Comparison of ENCODE assay signal across 14 cellular contexts in genomic region chr3:194166682-194167479, GRCh38. TPM values are rescaled to one million over a fixed set of nuclear protein-coding genes. Genes with fewer than 3 reads are reported as not detected.
DNase-seq lines count a peak whose midpoint lies in the region; ATAC-seq, FAIRE-seq and TF ChIP-seq lines count a peak whose summit lies in the region.
"Had no signal": no experiment of that assay in that cellular context is flagged by ENCODE, and none has a peak within 500 bp of the region (broad histone marks: within the 10 kb centered on the region; RNA-seq: fewer than 3 reads in every experiment).

No MANE protein-coding gene starts in this region.

- peak overlapping the region; percentile 77 for H2AFZ ChIP-seq in endothelial cell of umbilical vein (ENCODE audit: low read depth, low read length)

- H4K20me1 ChIP-seq in endothelial cell of umbilical vein (replicated peaks; ENCODE audit: control insufficient read depth, extremely low read depth, insufficient read depth, low read length) = no peaks in the 10 kb centered on the region

- no peaks in the 10 kb centered on the region for H3K9me1 ChIP-seq in endothelial cell of umbilical vein (replicated peaks; ENCODE audit: control insufficient read depth, extremely low read depth, insufficient read depth, low read length)

- no peak for ATAC-seq in psoas muscle

- H3K9ac ChIP-seq in endothelial cell of umbilical vein (replicated peaks; ENCODE audit: extremely low read depth, insufficient read depth, low read length) (no peak overlapping the region), muscle layer of colon (ENCODE audit: low read length) (no peak overlapping the region)

- no peak for TF ChIP-seq POLR2A in endothelial cell of umbilical vein (IDR thresholded peaks at IDR 0.05; ENCODE audit: low read depth, low read length)

- intact Hi-C loops in endothelial cell of umbilical vein (cut with micrococcal nuclease) (no loop called here), psoas muscle (cut with DNase I) (no loop called here)

- peak; percentile 81 for FAIRE-seq in endothelial cell of umbilical vein (lab: Jason Lieb, UNC)

- H3K4me3 ChIP-seq in endothelial cell of umbilical vein (replicated peaks in 1 of 3; ENCODE audit: insufficient read depth in 1 of 3, low read depth in 1 of 3, low read length in 3 of 3) = peak overlapping the region in 1 of 3 experiments; percentile 3
- H3K4me3 ChIP-seq in muscle layer of colon (ENCODE audit: low read depth in 1 of 2, low read length in 2 of 2) = peak overlapping the region in 1 of 2 donors; percentile 4
- no peak overlapping the region for H3K4me3 ChIP-seq in psoas muscle

- H3K4me2 ChIP-seq in endothelial cell of umbilical vein (ENCODE audit: insufficient read depth, low read length) = peak overlapping the region; percentile 31

- DNase-seq in NCI-H510A treated with DMSO at 0.1 percent for 48 hours (lab: John Stamatoyannopoulos, UW) (peak; percentile 64), endothelial cell of umbilical vein (ENCODE audit: low read depth, low spot score) (peak; percentile 63), GM19238 (ENCODE audit: insufficient read length, low spot score) (no peak), psoas muscle (no peak)
- DNase-seq in effector CD4-positive, alpha-beta T cell = no peak
- DNase-seq in stimulated activated CD4-positive, alpha-beta T cell treated with anti-CD3 and anti-CD28 coated beads, Interleukin-2, amount 100 ng/mL, for 48 hours = no peak
- DNase-seq: HCEC 1CT; naive B cell; NCI-H1105 treated with DMSO at 0.1 percent for 48 hours; OCI-M1; stimulated activated CD4-positive, alpha-beta T cell treated with anti-CD3 and anti-CD28 coated beads, Interleukin-4, amount 100 ng/mL, for 24 hours; substantia nigra had no signal

- dilution Hi-C loops in endothelial cell of umbilical vein (cut with MboI; ENCODE audit: extremely low pct_ligation_motif_present, low sequenced_read_pairs) = no loop called here

- TF ChIP-seq CTCF in C4-2B (conservative IDR thresholded peaks at IDR 0.05) = no peak
- TF ChIP-seq CTCF in endothelial cell of umbilical vein (IDR thresholded peaks at IDR 0.05; ENCODE audit: extremely low read depth in 1 of 2, insufficient read depth in 1 of 2, low read depth in 1 of 2, low read length in 2 of 2) = no peak
- TF ChIP-seq CTCF in psoas muscle (IDR thresholded peaks at IDR 0.05) = no peak

- no peaks in the 10 kb centered on the region for H3K79me2 ChIP-seq in endothelial cell of umbilical vein (ENCODE audit: control insufficient read depth, insufficient read depth, low read length)

- POLR2A ChIA-PET in endothelial cell of umbilical vein (lab: Charles Lee) = interaction anchor here (0.7 kb wide), 1 partner anchor 31 kb away, joined by 7 read pairs; the partner anchor contains the start of gene HES1

- BruUV-seq in endothelial cell of umbilical vein (replicated peaks; lab: Mats Ljungman, UMichigan) = no TSS peak

- H3K27ac ChIP-seq in C4-2B (peak overlapping the region; percentile 43), endothelial cell of umbilical vein (ENCODE audit: insufficient read depth, low read depth, low read length) (no peak overlapping the region), muscle layer of colon (ENCODE audit: low read depth, low read length) (peak overlapping the region; percentile 15), psoas muscle (no peak overlapping the region)

- H3K27me3 ChIP-seq in endothelial cell of umbilical vein (ENCODE audit: control insufficient read depth in 2 of 2, insufficient read depth in 2 of 2, low read length in 2 of 2) = peaks cover 14 to 23% of the 10 kb centered on the region in 2 experiments
- H3K27me3 ChIP-seq in muscle layer of colon (ENCODE audit: control insufficient read depth in 1 of 2, insufficient read depth in 2 of 2, low read length in 2 of 2) = no peaks in the 10 kb centered on the region
- H3K27me3 ChIP-seq in psoas muscle (ENCODE audit: insufficient read depth in 3 of 3, low read length in 2 of 3) = no peaks in the 10 kb centered on the region

- WGBS in psoas muscle, 3 donors = 42 to 46% (median 45%) methylated on average over 16 of the region's 16 CpGs

- H3K4me1 ChIP-seq in endothelial cell of umbilical vein (ENCODE audit: control insufficient read depth, extremely low read depth, insufficient read depth, low read length) (peaks cover 11% of the 10 kb centered on the region), muscle layer of colon (ENCODE audit: insufficient read depth, low read length) (peaks cover 5% of the 10 kb centered on the region), psoas muscle (no peaks in the 10 kb centered on the region)

- H3K9me3 ChIP-seq in endothelial cell of umbilical vein (replicated peaks; ENCODE audit: control insufficient read depth, insufficient read depth, low read length) (no peaks in the 10 kb centered on the region), muscle layer of colon (ENCODE audit: low read length) (no peaks in the 10 kb centered on the region), psoas muscle (no peaks in the 10 kb centered on the region)

- no peaks in the 10 kb centered on the region for H3K36me3 ChIP-seq in endothelial cell of umbilical vein (ENCODE audit: control insufficient read depth in 2 of 2, extremely low read depth in 1 of 2, insufficient read depth in 2 of 2, low read length in 2 of 2)
- H3K36me3 ChIP-seq in muscle layer of colon (ENCODE audit: insufficient read depth, low read length) = no peaks in the 10 kb centered on the region
- H3K36me3 ChIP-seq in psoas muscle (ENCODE audit: insufficient read depth in 1 of 2, low read depth in 1 of 2) = no peaks in the 10 kb centered on the region

- CTCF ChIA-PET in endothelial cell of umbilical vein (lab: Charles Lee) = interaction anchor here (0.9 to 2.6 kb wide), 16 partner anchors 9 to 501 kb away, joined by 3 to 11 read pairs (median 4); no protein-coding TSS in a partner anchor

TF ChIP-seq in endothelial cell of umbilical vein, 7 proteins besides CTCF, POLR2A, EP300 and RAD21:
- TF ChIP-seq POLR2AphosphoS5 (IDR thresholded peaks at IDR 0.05; ENCODE audit: insufficient read depth, low read depth, low read length) (no peak), JUN (IDR thresholded peaks at IDR 0.05; ENCODE audit: borderline replicate concordance, insufficient read depth, insufficient read length, low read depth) (no peak), EZH2 (IDR thresholded peaks at IDR 0.05; ENCODE audit: borderline replicate concordance, low read depth, low read length, severe bottlenecking) (no peak), MAX (IDR thresholded peaks at IDR 0.05; ENCODE audit: insufficient read depth, insufficient read length) (no peak), MYC (IDR thresholded peaks at IDR 0.05; ENCODE audit: low read depth, low read length) (no peak), FOS (IDR thresholded peaks at IDR 0.05; ENCODE audit: borderline replicate concordance, insufficient read depth, low read length) (no peak), GATA2 (IDR thresholded peaks at IDR 0.05; ENCODE audit: insufficient read depth, insufficient read length, low read depth, low read length) (no peak)
TF ChIP-seq in endothelial cell of umbilical vein: peak in this region for 0.

RNA-seq across cellular contexts. Expression of gene HES1, which starts 30.9 kb away (rescaled TPM):
- 42.0 and 60.5 TPM in 2 replicates for total RNA-seq in endothelial cell of umbilical vein
- polyA plus RNA-seq in endothelial cell of umbilical vein = 107 and 210 TPM in 2 replicates
- 174 and 181 TPM in 2 replicates for polyA plus RNA-seq in endothelial cell of umbilical vein (2011; cell fraction: cytosol; rRNA removed)
- polyA plus RNA-seq in endothelial cell of umbilical vein (2011; cell fraction: nucleus; rRNA removed) = 490 and 585 TPM in 2 replicates
- 113 and 202 TPM in 2 replicates for polyA plus RNA-seq in endothelial cell of umbilical vein (2012)
- 33.7 and 77.6 TPM in 2 replicates for polyA minus RNA-seq in endothelial cell of umbilical vein
- 16.0 TPM for polyA minus RNA-seq in endothelial cell of umbilical vein (2011; cell fraction: cytosol; rRNA and poly(A)+ RNA removed)
- polyA minus RNA-seq in endothelial cell of umbilical vein (2011; cell fraction: nucleus; rRNA and poly(A)+ RNA removed) = 291 and 514 TPM in 2 replicates
- 10 to 100 TPM; 10.9 to 33.3 (median 23.9) TPM for total RNA-seq in psoas muscle
- 1 to 10 TPM; 6.5 to 8.3 (median 7.1) TPM for polyA plus RNA-seq in psoas muscle

Comparison
In these comparisons a context has a peak if more than half of its experiments do, and no peak if none do; other contexts are left out.
1. H3K27ac ChIP-seq: peak in C4-2B (single experiment) and muscle layer of colon (single experiment); none in endothelial cell of umbilical vein (single experiment) and psoas muscle (single experiment).
2. DNase-seq: peak in NCI-H510A treated with DMSO at 0.1 percent for 48 hours (single experiment) and endothelial cell of umbilical vein (single experiment); none in GM19238 (single experiment), psoas muscle (0 of 2), effector CD4-positive, alpha-beta T cell (single experiment) and stimulated activated CD4-positive, alpha-beta T cell treated with anti-CD3 and anti-CD28 coated beads, Interleukin-2, amount 100 ng/mL, for 48 hours (0 of 2).